Comparison of ENCODE assay signal across 8 cellular contexts in genomic region chr4:15702941-15703403, GRCh38. TPM values are rescaled to one million over a fixed set of nuclear protein-coding genes. Genes with fewer than 3 reads are reported as not detected.
A peak's percentile ranks its signal among the peaks of the same experiment; 100 is the strongest.
DNase-seq lines count a peak whose midpoint lies in the region; ATAC-seq and TF ChIP-seq lines count a peak whose summit lies in the region.

TSS of gene BST1 (plus strand) at chr4:15703065. CDS start at chr4:15703145, 80 bp downstream.

- peaks cover 0 to 10% (median 0%) of the 10 kb centered on the region in 11 experiments; a peak in 7 of 22 replicates for H3K27me3 ChIP-seq in BLaER1 treated with 17β-estradiol and CSF1 and Interleukin-3, amounts not matched to agents 10 nM and 100 nM
- H3K27me3 ChIP-seq in HAP-1 (ENCODE audit: low read depth) (no peaks in the 10 kb centered on the region), vagina (no peaks in the 10 kb centered on the region)

- intact Hi-C loops in Right ventricle myocardium superior (cut with DNase I) (no loop called here), vagina (cut with DNase I) (no loop called here)

- H3K4me2 ChIP-seq in BLaER1 treated with 17β-estradiol and CSF1 and Interleukin-3, amounts not matched to agents 10 nM and 100 nM, result peak within 1 kb of the TSS; percentile 44 to 79 (median 61)

- peak within 1 kb of the TSS; percentile 13 for H3K27ac Mint-ChIP-seq in activated naive CD8-positive, alpha-beta T cell

- H3K4me1 Mint-ChIP-seq in activated naive CD8-positive, alpha-beta T cell (ENCODE audit: low read depth), result peaks cover 12% of the 10 kb centered on the region

- peak within 1 kb of the TSS; percentile 88 for H3K4me3 Mint-ChIP-seq in activated naive CD8-positive, alpha-beta T cell

- no peaks in the 10 kb centered on the region for H3K9me3 Mint-ChIP-seq in activated naive CD8-positive, alpha-beta T cell (ENCODE audit: low read depth)

- DNase-seq in HAP-1 (ENCODE audit: low spot score in 2 of 2) (peak; percentile 27 to 75), SIG-M5 treated with dmso at 0.1 percent for 504 hours (lab: John Stamatoyannopoulos, UW; ENCODE audit: unreplicated experiment) (peak; percentile 80), Right ventricle myocardium superior (peak; percentile 90), pulmonary artery endothelial cell (ENCODE audit: low read depth, low spot score) (no peak), vagina (ENCODE audit: extremely low spot score in 2 of 2) (no peak), NCI-H774 (lab: John Stamatoyannopoulos, UW) (no peak)

- peaks cover 0 to 13% (median 7%) of the 10 kb centered on the region in 10 experiments; a peak in 8 of 20 replicates for H3K4me1 ChIP-seq in BLaER1 treated with 17β-estradiol and CSF1 and Interleukin-3, amounts not matched to agents 10 nM and 100 nM
- H3K4me1 ChIP-seq in HAP-1, result peaks cover 12% of the 10 kb centered on the region
- H3K4me1 ChIP-seq in vagina, result peaks cover 7% of the 10 kb centered on the region

- H3K27me3 Mint-ChIP-seq in activated naive CD8-positive, alpha-beta T cell, result peaks cover 9% of the 10 kb centered on the region

- no peaks in the 10 kb centered on the region for H4K20me1 ChIP-seq in BLaER1 treated with 17β-estradiol and CSF1 and Interleukin-3, amounts not matched to agents 10 nM and 100 nM

- no peaks in the 10 kb centered on the region for H3K36me3 ChIP-seq in BLaER1 treated with 17β-estradiol and CSF1 and Interleukin-3, amounts not matched to agents 10 nM and 100 nM
- no peaks in the 10 kb centered on the region for H3K36me3 ChIP-seq in HAP-1 (replicated peaks)
- H3K36me3 ChIP-seq in vagina, result no peaks in the 10 kb centered on the region

- H3K9ac ChIP-seq in BLaER1 treated with 17β-estradiol and CSF1 and Interleukin-3, amounts not matched to agents 10 nM and 100 nM, result peak within 1 kb of the TSS in 10 of 11 experiments; percentile 21 to 63 (median 42); a peak in 14 of 22 replicates

- H3K4me3 ChIP-seq in BLaER1 treated with 17β-estradiol and CSF1 and Interleukin-3, amounts not matched to agents 10 nM and 100 nM, result peak within 1 kb of the TSS; percentile 41 to 61 (median 50)
- H3K4me3 ChIP-seq in HAP-1 (peak within 1 kb of the TSS; percentile 31), vagina (peak within 1 kb of the TSS; percentile 49 to 75)

- in situ Hi-C loops in HAP-1 (cut with MboI; ENCODE audit: low sequenced_read_pairs), result no loop called here

- peak; percentile 88 for ATAC-seq in Right ventricle myocardium superior (ENCODE audit: poor library complexity)

- H3K9me3 ChIP-seq in BLaER1 treated with 17β-estradiol and CSF1 and Interleukin-3, amounts not matched to agents 10 nM and 100 nM (replicated peaks in 1 of 11), result peaks cover 12 to 52% (median 35%) of the 10 kb centered on the region in 11 experiments; a peak in 20 of 22 replicates
- H3K9me3 ChIP-seq in HAP-1 (no peaks in the 10 kb centered on the region), vagina (no peaks in the 10 kb centered on the region)

- H3K36me3 Mint-ChIP-seq in activated naive CD8-positive, alpha-beta T cell, result no peaks in the 10 kb centered on the region

- TF ChIP-seq POLR2A in vagina (IDR thresholded peaks at IDR 0.05), result no peak

- TF ChIP-seq CTCF in vagina (IDR thresholded peaks at IDR 0.05), result no peak

- H3K27ac ChIP-seq in BLaER1 treated with 17β-estradiol and CSF1 and Interleukin-3, amounts not matched to agents 10 nM and 100 nM, result peak within 1 kb of the TSS in 4 of 11 experiments; percentile 17 to 44 (median 39); a peak in 6 of 22 replicates
- H3K27ac ChIP-seq in vagina, result peak within 1 kb of the TSS; percentile 58

RNA-seq across cellular contexts. Expression of gene BST1, which starts in this region (rescaled TPM):
- total RNA-seq in Right ventricle myocardium superior (2.6 TPM), pulmonary artery endothelial cell (19.2 and 23.8 TPM in 2 replicates), vagina (5.2 TPM)

Comparison
In these comparisons a context has a peak if more than half of its experiments do, and no peak if none do; other contexts are left out.
1. DNase-seq: peak in HAP-1 (2 of 2), SIG-M5 treated with dmso at 0.1 percent for 504 hours (single experiment) and Right ventricle myocardium superior (single experiment); none in pulmonary artery endothelial cell (single experiment), vagina (0 of 2) and NCI-H774 (single experiment).
2. Peak in every context shown above with its lines, with median percentiles within 50 percentile points of each other: H3K4me3 ChIP-seq.